Comparison of ENCODE assay signal across 17 cellular contexts in genomic region chr11:13880719-13881118, GRCh38.
"Had no signal": no experiment of that assay in that cellular context is flagged by ENCODE, and none has a peak within 500 bp of the region (broad histone marks: within the 10 kb centered on the region; RNA-seq: fewer than 3 reads in every experiment).

No MANE protein-coding gene starts in this region.

- H3K4me1 ChIP-seq: colonic mucosa, gastroesophageal sphincter, heart left ventricle had no signal

- H3K27ac ChIP-seq: colonic mucosa, gastroesophageal sphincter, heart left ventricle had no signal

- H3K4me3 ChIP-seq: colonic mucosa, gastroesophageal sphincter, heart left ventricle had no signal

- H3K27me3 ChIP-seq: colonic mucosa, gastroesophageal sphincter had no signal

- DNase-seq: activated CD4-positive, alpha-beta T cell treated with anti-CD3 and anti-CD28 coated beads, Interleukin-2, amount 10 ng/mL, durations not matched to agents 24 days and 14 days; activated CD8-positive, alpha-beta T cell treated with anti-CD3 and anti-CD28 coated beads for 36 hours; activated naive CD4-positive, alpha-beta T cell treated with Interleukin-2 at 50 U/mL for 16 hours; activated naive CD8-positive, alpha-beta T cell treated with anti-CD3 and anti-CD28 coated beads, Interleukin-2, amount 50 U/mL, for 24 hours; activated T-cell treated with anti-CD3 and anti-CD28 coated beads, Interleukin-2, amount 50 U/mL, for 1 hour; anterior cingulate cortex; colonic mucosa; endodermal cell; heart left ventricle; nucleus accumbens; stimulated activated CD4-positive, alpha-beta T cell treated with anti-CD3 and anti-CD28 coated beads, Interleukin-12 subunit alpha, Interleukin-12 subunit beta, amount 100 ng/mL, for 4 hours; stimulated activated CD4-positive, alpha-beta T cell treated with anti-CD3 and anti-CD28 coated beads, Interleukin-1b, Interleukin-23, amount 100 ng/mL, for 48 hours; stimulated activated CD8-positive, alpha-beta memory T cell treated with anti-CD3 and anti-CD28 coated beads, Interleukin-4, amount 100 ng/mL, for 48 hours; stimulated activated naive CD4-positive, alpha-beta T cell; T-helper 1 cell; T1000 had no signal

- H3K36me3 ChIP-seq: colonic mucosa, gastroesophageal sphincter, heart left ventricle had no signal

- H3K9me3 ChIP-seq: colonic mucosa, gastroesophageal sphincter, heart left ventricle had no signal
